Comparison of ENCODE assay signal across 18 cellular contexts in the genomic region with DNA sequence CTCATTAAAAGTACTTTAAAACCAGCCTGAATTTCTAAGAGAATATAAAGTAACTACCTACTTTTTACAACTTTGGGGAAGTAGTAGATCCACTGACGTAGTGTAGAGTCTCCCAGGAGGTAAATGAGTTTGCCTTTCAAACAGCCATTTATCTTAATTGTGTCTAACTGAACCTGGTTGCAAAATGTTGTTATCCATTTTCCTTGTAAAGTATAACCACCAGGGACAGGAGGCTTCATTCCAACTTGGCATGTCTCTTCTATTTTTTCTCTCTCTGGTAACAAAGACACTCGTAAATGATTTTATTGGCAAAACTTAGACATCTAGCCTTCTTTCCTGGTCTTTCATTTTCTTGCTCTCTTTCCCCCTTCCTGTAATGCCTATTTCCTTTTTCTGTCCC. TPM values are rescaled to one million over a fixed set of nuclear protein-coding genes. Genes with fewer than 3 reads are reported as not detected.
A peak's percentile ranks its signal among the peaks of the same experiment; 100 is the strongest.
DNase-seq lines count a peak whose midpoint lies in the region; ATAC-seq and TF ChIP-seq lines count a peak whose summit lies in the region.
"Had no signal": no experiment of that assay in that cellular context is flagged by ENCODE, and none has a peak within 500 bp of the region (broad histone marks: within the 10 kb centered on the region; RNA-seq: fewer than 3 reads in every experiment).

No MANE protein-coding gene starts in this region.

- whole genome bisulfite sequencing in aorta, 2 donors, result 16 to 24% methylated on average over 2 of the region's 2 CpGs
- WGBS in mesendoderm (ENCODE audit: extremely low coverage, insufficient coverage, low lambda C conversion rate), result no CpG with 5 or more reads among the region's 2 CpGs

- peaks cover 0 to 5% of the 10 kb centered on the region in 2 donors for H3K9me3 ChIP-seq in mucosa of rectum (ENCODE audit: control insufficient read depth in 2 of 2, low read length in 2 of 2)
- peaks cover 3% of the 10 kb centered on the region for H3K9me3 ChIP-seq in aorta (ENCODE audit: control insufficient read depth, low read length)

- no peak for TF ChIP-seq CTCF in fibroblast of the aortic adventitia (IDR thresholded peaks at IDR 0.05; ENCODE audit: insufficient read depth, low read length)

- no peak overlapping the region for H2AK5ac ChIP-seq in mesendoderm (ENCODE audit: low read length)

- H3K18ac ChIP-seq in mesendoderm (ENCODE audit: low read length), result no peak overlapping the region

- ATAC-seq in Right ventricle myocardium superior (ENCODE audit: poor library complexity) (peak; percentile 34), Right ventricle myocardium inferior (no peak), aorta (ENCODE audit: low FRiP score) (peak; percentile 63)
- ATAC-seq: HCT116 had no signal

- H3K4me3 ChIP-seq in fibroblast of the aortic adventitia (ENCODE audit: low read depth, low read length), result no peak overlapping the region
- no peak overlapping the region for H3K4me3 ChIP-seq in mucosa of rectum (ENCODE audit: low read length in 2 of 2)
- no peak overlapping the region for H3K4me3 ChIP-seq in aorta (ENCODE audit: low read length in 2 of 2)
- H3K4me3 ChIP-seq in mesendoderm (ENCODE audit: low read length), result no peak overlapping the region
- H3K4me3 ChIP-seq: BLaER1, GM23248 had no signal

- no peak overlapping the region for H3K56ac ChIP-seq in mesendoderm (ENCODE audit: low read length)

- H3K9ac ChIP-seq in mucosa of rectum (ENCODE audit: low read depth in 1 of 2, low read length in 2 of 2) (no peak overlapping the region), mesendoderm (ENCODE audit: low read length) (no peak overlapping the region)
- H3K9ac ChIP-seq: BLaER1, GM23248 had no signal

- H3K27me3 ChIP-seq in mucosa of rectum (ENCODE audit: control insufficient read depth in 2 of 2, insufficient read depth in 2 of 2, low read length in 2 of 2), result no peaks in the 10 kb centered on the region
- H3K27me3 ChIP-seq in aorta (ENCODE audit: control insufficient read depth in 1 of 2, insufficient read depth in 2 of 2, low read length in 1 of 2), result no peaks in the 10 kb centered on the region
- H3K27me3 ChIP-seq in mesendoderm (ENCODE audit: insufficient read depth, low read length, poor library complexity), result no peaks in the 10 kb centered on the region
- H3K27me3 ChIP-seq: BLaER1 had no signal

- H3K23ac ChIP-seq in mesendoderm (ENCODE audit: low read length), result no peak overlapping the region

- H3K4ac ChIP-seq in mesendoderm (ENCODE audit: low read depth, low read length), result no peak overlapping the region

- no peak overlapping the region for H4K5ac ChIP-seq in mesendoderm (ENCODE audit: low read length)

- peak overlapping the region; percentile 65 to 72 for H3K27ac ChIP-seq in mucosa of rectum (ENCODE audit: low read depth in 2 of 2, low read length in 2 of 2)
- no peak overlapping the region for H3K27ac ChIP-seq in aorta (ENCODE audit: low read depth in 1 of 2, low read length in 2 of 2)
- no peak overlapping the region for H3K27ac ChIP-seq in mesendoderm (ENCODE audit: low read depth, low read length)
- H3K27ac ChIP-seq: BLaER1, GM23248 had no signal

- H3K36me3 ChIP-seq in mucosa of rectum (ENCODE audit: control insufficient read depth in 2 of 2, insufficient read depth in 2 of 2, low read length in 2 of 2) (peaks cover 20 to 29% of the 10 kb centered on the region in 2 donors), aorta (ENCODE audit: control insufficient read depth in 1 of 2, insufficient read depth in 2 of 2, low read length in 1 of 2) (no peaks in the 10 kb centered on the region), mesendoderm (ENCODE audit: control insufficient read depth, insufficient read depth, low read length) (no peaks in the 10 kb centered on the region)
- H3K36me3 ChIP-seq: BLaER1 had no signal

- H2BK5ac ChIP-seq in mesendoderm (ENCODE audit: low read length), result no peak overlapping the region

- intact Hi-C loops in Right ventricle myocardium superior (cut with DNase I) (no loop called here), Right ventricle myocardium inferior (cut with DNase I) (no loop called here), aorta (cut with DNase I) (no loop called here)

- no peak overlapping the region for H4K8ac ChIP-seq in mesendoderm (ENCODE audit: low read depth, low read length)

- H3K4me2 ChIP-seq in mesendoderm (ENCODE audit: low read length), result no peak overlapping the region
- H3K4me2 ChIP-seq: BLaER1 had no signal

- no peaks in the 10 kb centered on the region for H3K79me1 ChIP-seq in mesendoderm (ENCODE audit: low read length)

- no peak for DNase-seq in Right ventricle myocardium superior
- no peak for DNase-seq in Right ventricle myocardium inferior (ENCODE audit: missing footprints)
- DNase-seq in fibroblast of the aortic adventitia (ENCODE audit: low read depth), result peak; percentile 27
- no peak for DNase-seq in aorta
- DNase-seq in NCI-H526 (lab: John Stamatoyannopoulos, UW), result no peak
- no peak for DNase-seq in mesendoderm
- DNase-seq in SIG-M5 treated with dmso at 0.1 percent for 504 hours (lab: John Stamatoyannopoulos, UW; ENCODE audit: unreplicated experiment), result no peak
- DNase-seq: 8988T; AML-193; Caco-2; CD8-positive, alpha-beta memory T cell; DND-41; GDM1; GM23248 had no signal

- H3K79me2 ChIP-seq in mesendoderm (ENCODE audit: control insufficient read depth, insufficient read depth, low read length), result no peaks in the 10 kb centered on the region

- H2BK15ac ChIP-seq in mesendoderm (replicated peaks; ENCODE audit: low read depth), result no peak overlapping the region

- H3K4me1 ChIP-seq in mucosa of rectum (ENCODE audit: control insufficient read depth in 2 of 2, insufficient read depth in 2 of 2, low read length in 2 of 2) (peaks cover 0 to 9% of the 10 kb centered on the region in 2 donors), aorta (ENCODE audit: control insufficient read depth in 1 of 2, insufficient read depth in 2 of 2, low read length in 2 of 2) (no peaks in the 10 kb centered on the region), mesendoderm (ENCODE audit: control insufficient read depth, low read depth, low read length) (no peaks in the 10 kb centered on the region)
- H3K4me1 ChIP-seq: BLaER1, Caco-2 had no signal

- no peak overlapping the region for H2BK120ac ChIP-seq in mesendoderm (ENCODE audit: low read depth, low read length)

RNA-seq across cellular contexts. Expression of gene NXPE1, which starts 36.9 kb away (rescaled TPM):
- not detected for total RNA-seq in Right ventricle myocardium superior
- total RNA-seq in Right ventricle myocardium inferior, result not detected
- total RNA-seq in fibroblast of the aortic adventitia (ENCODE audit: low replicate concordance), result not detected in 2 replicates
- total RNA-seq in aorta, result not detected
- polyA plus RNA-seq in aorta, result 1 to 10 TPM in 1 of 2 donors, under 1 TPM in 1; 0.15 to 6.3 TPM
- polyA plus RNA-seq in mesendoderm (2013, experiment 1 of 2), result not detected
- not detected for polyA plus RNA-seq in mesendoderm (2013, experiment 2 of 2)
- total RNA-seq: Caco-2; CD8-positive, alpha-beta memory T cell; GM23248; HT-29 had no signal
- polyA plus RNA-seq: CD8-positive, alpha-beta memory T cell; GM23248 had no signal

Comparison
In these comparisons a context has a peak if more than half of its experiments do, and no peak if none do; other contexts are left out.
1. H3K27ac ChIP-seq: peak in mucosa of rectum (2 of 2); none in aorta (0 of 2) and mesendoderm (single experiment).